25 cellular contexts compared by ENCODE assay signal in genomic region chr3:132464066-132464465, GRCh38. TPM values are rescaled to one million over a fixed set of nuclear protein-coding genes. Genes with fewer than 3 reads are reported as not detected.
DNase-seq lines count a peak whose midpoint lies in the region; ATAC-seq, FAIRE-seq and TF ChIP-seq lines count a peak whose summit lies in the region.
"Had no signal": no experiment of that assay in that cellular context is flagged by ENCODE, and none has a peak within 500 bp of the region (broad histone marks: within the 10 kb centered on the region; RNA-seq: fewer than 3 reads in every experiment).

No MANE protein-coding gene starts in this region.

- H3K4me2 ChIP-seq in A549 (no peak overlapping the region), PC-9 (no peak overlapping the region)

- peaks cover 18% of the 10 kb centered on the region for H3K4me1 Mint-ChIP-seq in HFFc6 (ENCODE audit: low read depth)

- no TSS peak for BruUV-seq in PC-9 (replicated peaks; lab: Mats Ljungman, UMichigan)

- CTCF ChIA-PET in A549 (lab: Yijun Ruan, JAX) (interaction anchor here (1.2 kb wide), 1 partner anchor 13 kb away, joined by 4 read pairs; no protein-coding TSS in a partner anchor), PC-9 (lab: Charles Lee) (no interaction called here)

- H3F3A ChIP-seq in PC-9 (ENCODE audit: insufficient read depth, low read depth): no peaks in the 10 kb centered on the region; the same call in 1 of the 2 replicates

- H3K27ac ChIP-seq in A549 (no peak overlapping the region), PC-9 (no peak overlapping the region)
- H3K27ac ChIP-seq: gastrocnemius medialis, left ventricle myocardium inferior had no signal

- no peaks in the 10 kb centered on the region for H3K79me2 ChIP-seq in PC-9 (ENCODE audit: low read depth)

- ATAC-seq in A549 (no peak), GM21423 (IDR thresholded peaks at IDR 0.05; ENCODE audit: unreplicated experiment) (no peak), GM18517 (IDR thresholded peaks at IDR 0.05; ENCODE audit: unreplicated experiment) (no peak)
- ATAC-seq: activated CD4-positive, alpha-beta T cell treated with anti-CD3 and anti-CD28 coated beads for 36 hours; gastrocnemius medialis; stimulated activated naive B cell treated with anti-CD40 and anti-IgM and Interleukin-4, amounts not matched to agents 10 μg/mL and 1 μg/mL and 100 μg/mL, for 72 hours had no signal

- H3K36me3 Mint-ChIP-seq in HFFc6 (ENCODE audit: low read depth): peaks cover 27% of the 10 kb centered on the region

- no peak overlapping the region for H3K4me3 ChIP-seq in A549
- no peak overlapping the region for H3K4me3 ChIP-seq in astrocyte of the cerebellum (ENCODE audit: low read depth, low read length)
- H3K4me3 ChIP-seq in PC-9: no peak overlapping the region
- H3K4me3 ChIP-seq: gastrocnemius medialis, left ventricle myocardium inferior had no signal

- no peaks in the 10 kb centered on the region for H3K9me3 Mint-ChIP-seq in HFFc6
- H3K9me3 Mint-ChIP-seq: stimulated activated naive B cell treated with anti-CD40 and anti-IgM and Interleukin-4, amounts not matched to agents 10 μg/mL and 1 μg/mL and 100 μg/mL, for 72 hours; type B pancreatic cell had no signal

- POLR2A ChIA-PET in A549 (lab: Yijun Ruan, JAX): no interaction called here
- POLR2A ChIA-PET in PC-9 (lab: Charles Lee; ENCODE audit: unreplicated experiment): no interaction called here

- TF ChIP-seq RAD21 in A549 (conservative IDR thresholded peaks at IDR 0.05 in 1 of 2, IDR thresholded peaks at IDR 0.05 in 1 of 2): no peak

- no peaks in the 10 kb centered on the region for H3K9me3 ChIP-seq in A549
- no peaks in the 10 kb centered on the region for H3K9me3 ChIP-seq in PC-9 (ENCODE audit: insufficient read depth, low read depth)
- H3K9me3 ChIP-seq: gastrocnemius medialis, left ventricle myocardium inferior had no signal

- H3K9me2 ChIP-seq in PC-9 (ENCODE audit: insufficient read depth): no peaks in the 10 kb centered on the region

- DNase-seq in A549 (ENCODE audit: low read depth in 1 of 2, low spot score in 1 of 2) (no peak), HFFc6 (peak; percentile 49), astrocyte of the cerebellum (ENCODE audit: low read depth) (peak; percentile 29), foreskin melanocyte (peak; percentile 70), PC-9 (no peak), NCI-H1105 (lab: John Stamatoyannopoulos, UW) (no peak)
- DNase-seq: activated CD4-positive, alpha-beta T cell treated with anti-CD3 and anti-CD28 coated beads for 36 hours; activated CD8-positive, alpha-beta memory T cell treated with anti-CD3 and anti-CD28 coated beads, Interleukin-2, amount 50 U/mL, for 48 hours; activated naive CD4-positive, alpha-beta T cell treated with anti-CD3 and anti-CD28 coated beads, Interleukin-2, amount 50 U/mL, for 16 hours; effector CD4-positive, alpha-beta T cell; gastrocnemius medialis; GF-D8; GOT3; Karpas-422; left ventricle myocardium inferior; NCI-H1436; stimulated activated CD4-positive, alpha-beta T cell treated with anti-CD3 and anti-CD28 coated beads, Interleukin-12 subunit alpha, Interleukin-12 subunit beta, amount 100 ng/mL, for 4 hours; stimulated activated naive B cell treated with anti-CD40 and anti-IgM and Interleukin-4, amounts not matched to agents 10 μg/mL and 1 μg/mL and 100 μg/mL, for 72 hours; T-helper 9 cell had no signal

- peak overlapping the region; percentile 32 for H3K4me3 Mint-ChIP-seq in HFFc6
- H3K4me3 Mint-ChIP-seq: activated CD4-positive, alpha-beta T cell treated with anti-CD3 and anti-CD28 coated beads for 36 hours; stimulated activated naive B cell treated with anti-CD40 and anti-IgM and Interleukin-4, amounts not matched to agents 10 μg/mL and 1 μg/mL and 100 μg/mL, for 72 hours; type B pancreatic cell had no signal

- intact Hi-C loops in PC-9 (cut with micrococcal nuclease; ENCODE audit: unreplicated experiment): loop anchor here (5.0 kb wide), 1 partner anchor 33 kb away; no protein-coding TSS in a partner anchor

- in situ Hi-C loops in astrocyte of the cerebellum (cut with HindIII; ENCODE audit: low sequenced_read_pairs): no loop called here

- H3K27me3 Mint-ChIP-seq in HFFc6 (ENCODE audit: insufficient read depth): no peaks in the 10 kb centered on the region
- H3K27me3 Mint-ChIP-seq: activated CD4-positive, alpha-beta T cell treated with anti-CD3 and anti-CD28 coated beads for 36 hours; progenitor cell of endocrine pancreas; stimulated activated naive B cell treated with anti-CD40 and anti-IgM and Interleukin-4, amounts not matched to agents 10 μg/mL and 1 μg/mL and 100 μg/mL, for 72 hours; type B pancreatic cell had no signal

- no peaks in the 10 kb centered on the region for H3K27me3 ChIP-seq in PC-9 (ENCODE audit: insufficient read depth, low read depth)
- H3K27me3 ChIP-seq: gastrocnemius medialis had no signal

- no peak for FAIRE-seq in A549 (lab: Jason Lieb, UNC)
- FAIRE-seq: A204.1, bronchial epithelial cell had no signal

- 0 out of 2 replicates have a peak, but pooled peaks cover 11% of the 10 kb centered on the region for H3K36me3 ChIP-seq in PC-9 (ENCODE audit: low read depth)

- no peak overlapping the region for H2AFZ ChIP-seq in PC-9

- no peak for TF ChIP-seq POLR2A in A549 (IDR thresholded peaks at IDR 0.05; ENCODE audit: low read length)

- no peak for TF ChIP-seq CTCF in A549 (IDR thresholded peaks at IDR 0.05)
- TF ChIP-seq CTCF in HFFc6 (IDR thresholded peaks at IDR 0.05): no peak
- no peak for TF ChIP-seq CTCF in astrocyte of the cerebellum (IDR thresholded peaks at IDR 0.05; ENCODE audit: low read depth, low read length, missing control alignments)
- TF ChIP-seq CTCF in PC-9 (conservative IDR thresholded peaks at IDR 0.05): no peak

- H4K20me1 ChIP-seq in PC-9 (ENCODE audit: insufficient read depth): no peaks in the 10 kb centered on the region

- no peak for TF ChIP-seq EP300 in A549 (IDR thresholded peaks at IDR 0.05)

- H3K4me1 ChIP-seq in A549 (no peaks in the 10 kb centered on the region), PC-9 (replicated peaks; ENCODE audit: insufficient read depth) (no peaks in the 10 kb centered on the region)
- H3K4me1 ChIP-seq: gastrocnemius medialis had no signal

- H3K27ac Mint-ChIP-seq in HFFc6: peak overlapping the region; percentile 67
- H3K27ac Mint-ChIP-seq: activated CD4-positive, alpha-beta T cell treated with anti-CD3 and anti-CD28 coated beads for 36 hours; progenitor cell of endocrine pancreas; stimulated activated naive B cell treated with anti-CD40 and anti-IgM and Interleukin-4, amounts not matched to agents 10 μg/mL and 1 μg/mL and 100 μg/mL, for 72 hours; type B pancreatic cell had no signal

TF ChIP-seq in A549, 52 proteins besides CTCF, POLR2A, EP300 and RAD21:
- TF ChIP-seq HOXB13 (CRISPR knock-in tag; IDR thresholded peaks at IDR 0.05; ENCODE audit: low read depth) (no peak), FOSL2 (IDR thresholded peaks at IDR 0.05) (no peak), FOSL2 (CRISPR knock-in tag; IDR thresholded peaks at IDR 0.05) (0 out of 2 replicates have a peak, but pooled peaks have one; percentile 14)
TF ChIP-seq in A549: peak in this region for 1.

RNA-seq across cellular contexts. Expression of gene DNAJC13, which starts 46.8 kb away (rescaled TPM):
- polyA plus RNA-seq in A549 (2011; rRNA removed): 27.7 and 29.8 TPM in 2 replicates
- polyA plus RNA-seq in A549 (2012; cell fraction: cytosol; rRNA removed): 5.1 and 5.5 TPM in 2 replicates
- polyA plus RNA-seq in A549 (2012; cell fraction: nucleus; rRNA removed): 4.9 and 7.0 TPM in 2 replicates
- 16.6 to 17.6 TPM (median 17.0 TPM) in 3 replicates for polyA plus RNA-seq in A549 (2017; fragmentation: RNase III; extraction: RNeasy Plus Mini Kit Qiagen cat#74134 plus additional on column Dnase treatment)
- polyA minus RNA-seq in A549 (2011; rRNA and poly(A)+ RNA removed): 25.6 and 34.7 TPM in 2 replicates
- 10 to 100 TPM; 55.9 to 66.4 (median 60.1) TPM for total RNA-seq in HFFc6 (2021; fragmentation: NEBNext Ultra II Directional; extraction: Animal tissue kit (Norgen Biotek cat#: 25700))
- total RNA-seq in PC-9 (2021): 44.6 and 56.6 TPM in 2 replicates

Comparison
In these comparisons a context has a peak if more than half of its experiments do, and no peak if none do; other contexts are left out.
1. DNase-seq: peak in HFFc6 (single experiment), astrocyte of the cerebellum (single experiment) and foreskin melanocyte (single experiment); none in A549 (0 of 2), PC-9 (0 of 2) and NCI-H1105 (single experiment).